In genomic region chr17:38885728-38886642, GRCh38 we compare ENCODE assay signal across 8 cellular contexts. TPM values are rescaled to one million over a fixed set of nuclear protein-coding genes. Genes with fewer than 3 reads are reported as not detected.
DNase-seq lines count a peak whose midpoint lies in the region; ATAC-seq and TF ChIP-seq lines count a peak whose summit lies in the region.

No MANE protein-coding gene starts in this region.

- peaks cover 91% of the 10 kb centered on the region for H3K4me1 Mint-ChIP-seq in activated naive CD4-positive, alpha-beta T cell treated with anti-CD3 and anti-CD28 coated beads, Interleukin-2, amount 10 ng/mL, durations not matched to agents 7 days and 5 days

- H3K27ac Mint-ChIP-seq in activated naive CD4-positive, alpha-beta T cell treated with anti-CD3 and anti-CD28 coated beads, Interleukin-2, amount 10 ng/mL, durations not matched to agents 7 days and 5 days, result peak overlapping the region; percentile 85

- no peaks in the 10 kb centered on the region for H3K27me3 ChIP-seq in thoracic aorta (replicated peaks; ENCODE audit: insufficient read depth)

- H3K27me3 Mint-ChIP-seq in activated naive CD4-positive, alpha-beta T cell treated with anti-CD3 and anti-CD28 coated beads, Interleukin-2, amount 10 ng/mL, durations not matched to agents 7 days and 5 days, result peaks cover 4% of the 10 kb centered on the region

- H3K9me3 ChIP-seq in thoracic aorta, result no peaks in the 10 kb centered on the region

- H3K27ac ChIP-seq in angular gyrus (ENCODE audit: low read depth, low read length), result peak overlapping the region; percentile 23
- peak overlapping the region in 1 of 2 donors; percentile 20 for H3K27ac ChIP-seq in thoracic aorta

- peaks cover 49 to 81% of the 10 kb centered on the region in 2 donors for H3K4me1 ChIP-seq in thoracic aorta (ENCODE audit: control insufficient read depth in 1 of 2, low read depth in 2 of 2)

- no peak for DNase-seq in activated naive CD4-positive, alpha-beta T cell treated with anti-CD3 and anti-CD28 coated beads, Interleukin-2, amount 10 ng/mL, durations not matched to agents 7 days and 5 days
- no peak for DNase-seq in activated naive CD4-positive, alpha-beta T cell treated with anti-CD3 and anti-CD28 coated beads, Interleukin-2, amount 50 U/mL, for 16 hours
- DNase-seq in left lobe of liver (ENCODE audit: low spot score), result no peak
- DNase-seq in thoracic aorta (ENCODE audit: low spot score), result no peak
- no peak for DNase-seq in NCI-H2081 (lab: John Stamatoyannopoulos, UW)
- DNase-seq in NOMO-1 (lab: John Stamatoyannopoulos, UW; ENCODE audit: unreplicated experiment in 2 of 2), result no peak
- no peak for DNase-seq in stimulated activated CD4-positive, alpha-beta T cell treated with anti-CD3 and anti-CD28 coated beads, Interleukin-1b, Interleukin-23, amount 100 ng/mL, for 48 hours

- H3K36me3 Mint-ChIP-seq in activated naive CD4-positive, alpha-beta T cell treated with anti-CD3 and anti-CD28 coated beads, Interleukin-2, amount 10 ng/mL, durations not matched to agents 7 days and 5 days, result peaks cover 77% of the 10 kb centered on the region

- CTCF ChIA-PET in activated naive CD4-positive, alpha-beta T cell treated with anti-CD3 and anti-CD28 coated beads, Interleukin-2, amount 10 ng/mL, durations not matched to agents 7 days and 5 days (lab: Charles Lee), result interaction anchor here (1.3 to 2.1 kb wide), 2 partner anchors 15 to 39 kb away, joined by 4 to 6 read pairs; partner anchors contain the start of gene LASP1NB

- H3K4me3 ChIP-seq in thoracic aorta, result peak overlapping the region; percentile 24

- ATAC-seq in left lobe of liver (peak; percentile 7), thoracic aorta (ENCODE audit: insufficient number of reproducible peaks, low FRiP score, low read depth) (no peak)

- no peaks in the 10 kb centered on the region for H3K9me3 Mint-ChIP-seq in activated naive CD4-positive, alpha-beta T cell treated with anti-CD3 and anti-CD28 coated beads, Interleukin-2, amount 10 ng/mL, durations not matched to agents 7 days and 5 days

- TF ChIP-seq CTCF in thoracic aorta (IDR thresholded peaks at IDR 0.05), result no peak

- H3K4me3 Mint-ChIP-seq in activated naive CD4-positive, alpha-beta T cell treated with anti-CD3 and anti-CD28 coated beads, Interleukin-2, amount 10 ng/mL, durations not matched to agents 7 days and 5 days, result peak overlapping the region; percentile 11

- H3K36me3 ChIP-seq in thoracic aorta, result peaks cover 20% of the 10 kb centered on the region

RNA-seq across cellular contexts. Expression of gene LASP1, which starts 16.1 kb away (rescaled TPM):
- total RNA-seq in left lobe of liver, result 58.5 TPM
- total RNA-seq in thoracic aorta, result 100 to 1,000 TPM in 1 of 2 donors, 10 to 100 TPM in 1; 87.2 to 219 TPM

RNA-seq across cellular contexts. Expression of gene RPL23, which starts 32.5 kb away (rescaled TPM):
- total RNA-seq in left lobe of liver (371 TPM), thoracic aorta (100 to 1,000 TPM; 870 to 981 TPM)
